In genomic region chr7:24734306-24734705, GRCh38 we compare ENCODE assay signal across 20 cellular contexts.
"Had no signal": no experiment of that assay in that cellular context is flagged by ENCODE, and none has a peak within 500 bp of the region (broad histone marks: within the 10 kb centered on the region; RNA-seq: fewer than 3 reads in every experiment).

No MANE protein-coding gene starts in this region.

- H3K9ac ChIP-seq: parathyroid adenoma had no signal

- H3K4me3 Mint-ChIP-seq: activated CD4-positive, alpha-beta memory T cell treated with anti-CD3 and anti-CD28 coated beads for 36 hours; activated naive CD4-positive, alpha-beta T cell treated with anti-CD3 and anti-CD28 coated beads, Interleukin-2, amount 50 U/mL, for 24 hours; activated T-cell treated with anti-CD3 and anti-CD28 coated beads, Interleukin-2, amount 50 U/mL, for 24 hours; naive thymus-derived CD8-positive, alpha-beta T cell; stimulated activated naive CD8-positive, alpha-beta T cell treated with anti-CD3 and anti-CD28 coated beads, Interleukin-15, amount 100 ng/mL, for 72 hours; T-cell had no signal

- H3K27ac Mint-ChIP-seq: activated CD4-positive, alpha-beta memory T cell treated with anti-CD3 and anti-CD28 coated beads for 36 hours; activated naive CD4-positive, alpha-beta T cell treated with anti-CD3 and anti-CD28 coated beads, Interleukin-2, amount 50 U/mL, for 24 hours; activated T-cell treated with anti-CD3 and anti-CD28 coated beads, Interleukin-2, amount 50 U/mL, for 24 hours; naive thymus-derived CD8-positive, alpha-beta T cell; stimulated activated naive CD8-positive, alpha-beta T cell treated with anti-CD3 and anti-CD28 coated beads, Interleukin-15, amount 100 ng/mL, for 72 hours; T-cell had no signal

- H3K36me3 ChIP-seq: esophagus squamous epithelium, left lung, sigmoid colon, upper lobe of right lung had no signal

- H3K4me1 ChIP-seq: left lung, parathyroid adenoma, upper lobe of right lung had no signal

- DNase-seq: activated CD4-positive, alpha-beta memory T cell treated with anti-CD3 and anti-CD28 coated beads for 36 hours; activated effector memory CD4-positive, alpha-beta T cell treated with Interleukin-2 at 50 U/mL for 16 hours; activated T-cell treated with anti-CD3 and anti-CD28 coated beads, Interleukin-2, amount 50 U/mL, for 24 hours; amniotic stem cell; effector CD4-positive, alpha-beta T cell; esophagus squamous epithelium; islet precursor cell; left lung; mucosa of descending colon; naive thymus-derived CD8-positive, alpha-beta T cell; sigmoid colon; stimulated activated CD4-positive, alpha-beta T cell treated with anti-CD3 and anti-CD28 coated beads, Interleukin-1b, Interleukin-23, amount 100 ng/mL, for 48 hours; stimulated activated naive CD8-positive, alpha-beta T cell treated with anti-CD3 and anti-CD28 coated beads, Interleukin-15, amount 100 ng/mL, for 72 hours; T-cell; T-helper 9 cell; upper lobe of right lung had no signal

- H3K79me2 ChIP-seq: parathyroid adenoma had no signal

- H2AFZ ChIP-seq: parathyroid adenoma had no signal

- H3K27ac ChIP-seq: coronary artery, esophagus squamous epithelium, left lung, parathyroid adenoma, sigmoid colon, upper lobe of right lung, VCaP had no signal

- H3K4me3 ChIP-seq: coronary artery, esophagus squamous epithelium, left lung, mucosa of descending colon, sigmoid colon, upper lobe of right lung had no signal

- ATAC-seq: left lung; mucosa of descending colon; naive thymus-derived CD8-positive, alpha-beta T cell; stimulated activated naive CD8-positive, alpha-beta T cell treated with anti-CD3 and anti-CD28 coated beads, Interleukin-15, amount 100 ng/mL, for 72 hours; T-cell had no signal

- H3K4me1 Mint-ChIP-seq: activated naive CD4-positive, alpha-beta T cell treated with anti-CD3 and anti-CD28 coated beads, Interleukin-2, amount 50 U/mL, for 24 hours had no signal

- H3K27me3 ChIP-seq: esophagus squamous epithelium, left lung, sigmoid colon, upper lobe of right lung had no signal

- H3K36me3 Mint-ChIP-seq: activated naive CD4-positive, alpha-beta T cell treated with anti-CD3 and anti-CD28 coated beads, Interleukin-2, amount 50 U/mL, for 24 hours; T-cell had no signal

- H3K9me3 ChIP-seq: upper lobe of right lung had no signal
